Comparison of ENCODE assay signal across 1 cellular context in genomic region chr15:90931737-90932659, GRCh38.
TF ChIP-seq lines count a peak whose summit lies in the region.

HDDC3 (minus strand) TSS chr15:90932549; CDS start chr15:90932540, 9 bp downstream.

TF ChIP-seq in GM23338, 12 proteins besides CTCF, POLR2A, EP300 and RAD21 (continued from another document):
- TF ChIP-seq ZNF462 (CRISPR knock-in tag; IDR thresholded peaks at IDR 0.05), result no peak
- TF ChIP-seq ZNF114 (CRISPR knock-in tag; IDR thresholded peaks at IDR 0.05), result no peak
- no peak for TF ChIP-seq EZH2 (IDR thresholded peaks at IDR 0.05; ENCODE audit: low read depth, unreplicated experiment)
- peak; percentile 57 for TF ChIP-seq CREB1 (CRISPR knock-in tag; IDR thresholded peaks at IDR 0.05; ENCODE audit: low read depth)
- TF ChIP-seq ZNF331 (CRISPR knock-in tag; IDR thresholded peaks at IDR 0.05; ENCODE audit: low read depth), result no peak
- peak; percentile 41; the same call in 1 of the 2 replicates for TF ChIP-seq ETS1 (IDR thresholded peaks at IDR 0.05)
- no peak for TF ChIP-seq JUNB (IDR thresholded peaks at IDR 0.05; ENCODE audit: unreplicated experiment)
